ENCODE assay signal across 8 cellular contexts in genomic region chr18:11849845-11850747, GRCh38.
DNase-seq lines count a peak whose midpoint lies in the region; ATAC-seq and TF ChIP-seq lines count a peak whose summit lies in the region.

No MANE protein-coding gene starts in this region.

- peak overlapping the region; percentile 84 for H3K27ac ChIP-seq in RWPE1

- ATAC-seq in HG02623 (IDR thresholded peaks at IDR 0.05; ENCODE audit: unreplicated experiment), result no peak

- POLR2A ChIA-PET in RWPE1 (lab: Yijun Ruan, JAX; ENCODE audit: low non-redundant PET), result no interaction called here

- peak; percentile 73 for DNase-seq in AG08395 (ENCODE audit: low spot score)
- DNase-seq in HS-27A (ENCODE audit: low read depth), result peak; percentile 85
- peak; percentile 61 for DNase-seq in RWPE1 (ENCODE audit: low spot score)
- peak; percentile 55 for DNase-seq in activated naive CD4-positive, alpha-beta T cell treated with Interleukin-2 at 50 U/mL for 16 hours
- DNase-seq in germinal center (ENCODE audit: low spot score), result peak; percentile 24
- DNase-seq in nucleus accumbens (lab: John Stamatoyannopoulos, UW), result peak in 48 of 56 donors; percentile 6 to 73 (median 36)
- DNase-seq in stromal cell of bone marrow (ENCODE audit: low read depth), result peak; percentile 84

- CTCF ChIA-PET in RWPE1 (lab: Yijun Ruan, JAX), result interaction anchor here (0.6 to 2.1 kb wide), 2 partner anchors 117 to 144 kb away, joined by 5 to 7 read pairs; no protein-coding TSS in a partner anchor

- TF ChIP-seq CTCF in RWPE1 (conservative IDR thresholded peaks at IDR 0.05; ENCODE audit: low read depth), result no peak

Comparison
In these comparisons a context has a peak if more than half of its experiments do, and no peak if none do; other contexts are left out.
1. DNase-seq: peak in every context shown above with its lines; median percentile 85 in HS-27A; 84 in stromal cell of bone marrow; 73 in AG08395; 61 in RWPE1; 55 in activated naive CD4-positive, alpha-beta T cell treated with Interleukin-2 at 50 U/mL for 16 hours; 36 in nucleus accumbens; 24 in germinal center.